ENCODE assay signal across 1 cellular context in genomic region chr17:50169881-50170459, GRCh38.
TF ChIP-seq lines count a peak whose summit lies in the region.

No MANE protein-coding gene starts in this region.

TF ChIP-seq in IMR-90, 13 proteins besides CTCF, POLR2A, EP300 and RAD21:
- TF ChIP-seq SMC3 (IDR thresholded peaks at IDR 0.05; ENCODE audit: low read depth, low read length), result no peak
- no peak for TF ChIP-seq RFX5 (IDR thresholded peaks at IDR 0.05; ENCODE audit: low read depth, low read length)
